ENCODE assay signal across 2 cellular contexts in the genomic region with DNA sequence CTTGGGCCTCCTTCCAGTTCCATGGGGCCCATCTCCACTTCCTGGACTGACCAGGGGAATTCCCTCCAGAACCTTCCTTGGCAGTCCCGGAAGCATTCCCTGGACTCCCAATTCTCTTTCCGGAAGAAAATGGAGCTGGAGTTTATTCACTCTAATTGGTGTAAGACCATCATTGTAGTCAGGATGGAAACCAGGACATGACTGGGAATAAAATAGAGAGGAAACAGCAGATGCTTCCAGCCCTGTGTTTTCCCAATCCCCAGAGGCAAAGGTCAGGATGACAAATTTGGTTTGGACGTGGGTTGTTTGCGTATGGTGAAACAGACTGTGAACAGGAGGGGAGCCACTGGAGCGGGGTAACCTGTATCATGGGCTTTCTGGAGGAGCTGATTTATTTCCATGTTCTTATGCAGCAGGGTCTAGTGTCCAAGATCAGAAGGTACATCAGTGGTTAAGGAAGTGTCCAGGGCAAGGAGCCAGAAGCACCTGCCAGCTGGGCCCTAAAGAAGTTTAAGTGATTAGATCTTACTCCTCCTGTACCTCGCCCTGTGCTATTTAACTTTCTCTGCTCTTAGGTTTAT.
TF ChIP-seq lines count a peak whose summit lies in the region.

No MANE protein-coding gene starts in this region.

TF ChIP-seq in A549, 52 proteins besides CTCF, POLR2A, EP300 and RAD21:
- TF ChIP-seq RFX5 (IDR thresholded peaks at IDR 0.05) (no peak), CHD4 (IDR thresholded peaks at IDR 0.05; ENCODE audit: borderline replicate concordance) (no peak), KDM5A (IDR thresholded peaks at IDR 0.05) (no peak), FOSL2 (IDR thresholded peaks at IDR 0.05) (no peak), FOSL2 (CRISPR knock-in tag; IDR thresholded peaks at IDR 0.05) (no peak), HOXB5 (CRISPR knock-in tag; IDR thresholded peaks at IDR 0.05) (no peak), CBX2 (IDR thresholded peaks at IDR 0.05; ENCODE audit: borderline replicate concordance, low read depth) (no peak), HES2 (IDR thresholded peaks at IDR 0.05) (no peak), CBX8 (IDR thresholded peaks at IDR 0.05) (no peak), TFCP2L1 (CRISPR knock-in tag; IDR thresholded peaks at IDR 0.05) (no peak), NPAS2 (CRISPR knock-in tag; IDR thresholded peaks at IDR 0.05; ENCODE audit: borderline replicate concordance) (no peak)
- TF ChIP-seq, protein P1, sequence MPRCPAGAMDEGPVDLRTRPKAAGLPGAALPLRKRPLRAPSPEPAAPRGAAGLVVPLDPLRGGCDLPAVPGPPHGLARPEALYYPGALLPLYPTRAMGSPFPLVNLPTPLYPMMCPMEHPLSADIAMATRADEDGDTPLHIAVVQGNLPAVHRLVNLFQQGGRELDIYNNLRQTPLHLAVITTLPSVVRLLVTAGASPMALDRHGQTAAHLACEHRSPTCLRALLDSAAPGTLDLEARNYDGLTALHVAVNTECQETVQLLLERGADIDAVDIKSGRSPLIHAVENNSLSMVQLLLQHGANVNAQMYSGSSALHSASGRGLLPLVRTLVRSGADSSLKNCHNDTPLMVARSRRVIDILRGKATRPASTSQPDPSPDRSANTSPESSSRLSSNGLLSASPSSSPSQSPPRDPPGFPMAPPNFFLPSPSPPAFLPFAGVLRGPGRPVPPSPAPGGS (IDR thresholded peaks at IDR 0.05), result no peak
- TF ChIP-seq, protein P2, sequence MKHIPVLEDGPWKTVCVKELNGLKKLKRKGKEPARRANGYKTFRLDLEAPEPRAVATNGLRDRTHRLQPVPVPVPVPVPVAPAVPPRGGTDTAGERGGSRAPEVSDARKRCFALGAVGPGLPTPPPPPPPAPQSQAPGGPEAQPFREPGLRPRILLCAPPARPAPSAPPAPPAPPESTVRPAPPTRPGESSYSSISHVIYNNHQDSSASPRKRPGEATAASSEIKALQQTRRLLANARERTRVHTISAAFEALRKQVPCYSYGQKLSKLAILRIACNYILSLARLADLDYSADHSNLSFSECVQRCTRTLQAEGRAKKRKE (CRISPR knock-in tag; IDR thresholded peaks at IDR 0.05; ENCODE audit: low read depth), result no peak

TF ChIP-seq in SK-N-SH, 30 proteins besides CTCF, POLR2A, EP300 and RAD21:
- TF ChIP-seq YY1 (IDR thresholded peaks at IDR 0.05; ENCODE audit: low read depth), result no peak
- no peak for TF ChIP-seq FOXM1 (IDR thresholded peaks at IDR 0.05; ENCODE audit: low read depth)
- TF ChIP-seq, protein P3, sequence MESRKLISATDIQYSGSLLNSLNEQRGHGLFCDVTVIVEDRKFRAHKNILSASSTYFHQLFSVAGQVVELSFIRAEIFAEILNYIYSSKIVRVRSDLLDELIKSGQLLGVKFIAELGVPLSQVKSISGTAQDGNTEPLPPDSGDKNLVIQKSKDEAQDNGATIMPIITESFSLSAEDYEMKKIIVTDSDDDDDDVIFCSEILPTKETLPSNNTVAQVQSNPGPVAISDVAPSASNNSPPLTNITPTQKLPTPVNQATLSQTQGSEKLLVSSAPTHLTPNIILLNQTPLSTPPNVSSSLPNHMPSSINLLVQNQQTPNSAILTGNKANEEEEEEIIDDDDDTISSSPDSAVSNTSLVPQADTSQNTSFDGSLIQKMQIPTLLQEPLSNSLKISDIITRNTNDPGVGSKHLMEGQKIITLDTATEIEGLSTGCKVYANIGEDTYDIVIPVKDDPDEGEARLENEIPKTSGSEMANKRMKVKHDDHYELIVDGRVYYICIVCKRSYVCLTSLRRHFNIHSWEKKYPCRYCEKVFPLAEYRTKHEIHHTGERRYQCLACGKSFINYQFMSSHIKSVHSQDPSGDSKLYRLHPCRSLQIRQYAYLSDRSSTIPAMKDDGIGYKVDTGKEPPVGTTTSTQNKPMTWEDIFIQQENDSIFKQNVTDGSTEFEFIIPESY (IDR thresholded peaks at IDR 0.05; ENCODE audit: borderline replicate concordance, low read depth), result no peak
- TF ChIP-seq SMC3 (IDR thresholded peaks at IDR 0.05; ENCODE audit: low read depth, low read length), result no peak
- TF ChIP-seq GATA2 (CRISPR knock-in tag; IDR thresholded peaks at IDR 0.05), result no peak
- TF ChIP-seq NFIC (IDR thresholded peaks at IDR 0.05; ENCODE audit: borderline replicate concordance), result no peak
- no peak for TF ChIP-seq NRF1 (IDR thresholded peaks at IDR 0.05; ENCODE audit: low read depth, low read length)
